8 cellular contexts compared by ENCODE assay signal in the genomic region with DNA sequence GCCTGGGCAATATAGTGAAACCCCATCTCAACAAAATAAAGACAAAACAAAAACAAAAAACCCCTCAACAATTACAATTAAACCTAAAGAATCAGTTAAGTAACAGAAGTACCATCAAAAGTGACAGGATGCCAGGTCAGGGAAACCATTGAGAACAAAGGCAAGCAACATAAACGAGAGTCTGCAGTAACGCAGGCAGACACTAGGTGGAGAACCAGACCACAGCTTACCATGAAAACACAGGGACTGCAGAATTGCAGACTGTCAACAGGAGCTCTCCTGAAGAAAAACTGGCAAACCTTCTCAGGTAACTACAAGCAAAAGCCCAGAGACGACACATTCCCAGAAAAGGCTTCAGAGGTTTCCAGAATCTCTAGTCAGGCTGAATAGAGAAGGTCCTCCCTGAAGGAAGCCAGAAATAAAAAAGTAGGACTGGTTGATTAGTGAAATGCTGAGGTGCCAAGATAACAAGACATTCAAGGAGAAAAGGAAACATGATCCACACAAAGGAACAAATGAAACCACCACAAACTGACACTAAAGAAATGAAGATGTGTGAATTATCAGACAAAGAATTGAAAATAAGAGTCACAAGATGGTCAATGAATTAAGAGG. TPM values are rescaled to one million over a fixed set of nuclear protein-coding genes. Genes with fewer than 3 reads are reported as not detected.
DNase-seq lines count a peak whose midpoint lies in the region; ATAC-seq lines count a peak whose summit lies in the region.

No MANE protein-coding gene starts in this region.

- no peak overlapping the region for H3K4me2 ChIP-seq in trophoblast cell (ENCODE audit: low read length)

- no peak overlapping the region for H2BK5ac ChIP-seq in trophoblast cell (ENCODE audit: low read depth, low read length, poor library complexity)

- H2AK5ac ChIP-seq in trophoblast cell (ENCODE audit: low read length), result no peak overlapping the region

- no peaks in the 10 kb centered on the region for H3K27me3 ChIP-seq in trophoblast cell (ENCODE audit: insufficient read depth, low read length)

- no peak overlapping the region for H3K27ac ChIP-seq in trophoblast cell (ENCODE audit: low read depth, low read length)

- H2BK12ac ChIP-seq in trophoblast cell (ENCODE audit: low read length), result no peak overlapping the region

- H3K79me2 ChIP-seq in trophoblast cell (ENCODE audit: control insufficient read depth, insufficient read depth, low read length, poor library complexity), result peaks cover 8% of the 10 kb centered on the region

- H3K79me1 ChIP-seq in trophoblast cell (ENCODE audit: low read length), result peaks cover 10% of the 10 kb centered on the region

- peaks cover 11% of the 10 kb centered on the region for H3K9me3 ChIP-seq in trophoblast cell (ENCODE audit: insufficient read depth, low read depth, low read length)

- WGBS in trophoblast cell (ENCODE audit: extremely low coverage, insufficient coverage, insufficient read length), result no CpG with 5 or more reads among the region's 3 CpGs

- no peak overlapping the region for H4K91ac ChIP-seq in trophoblast cell (ENCODE audit: low read depth, low read length)

- peaks cover 2% of the 10 kb centered on the region in 2 experiments for H3K36me3 ChIP-seq in trophoblast cell (ENCODE audit: control insufficient read depth in 1 of 2, insufficient read depth in 2 of 2, low read length in 2 of 2)

- H4K8ac ChIP-seq in trophoblast cell (ENCODE audit: low read depth, low read length), result no peak overlapping the region

- no peak overlapping the region for H3K4me3 ChIP-seq in trophoblast cell (ENCODE audit: low read depth, low read length)

- peaks cover 3 to 5% of the 10 kb centered on the region in 2 experiments for H3K4me1 ChIP-seq in trophoblast cell (ENCODE audit: control insufficient read depth in 1 of 2, insufficient read depth in 2 of 2, low read length in 2 of 2)

- no peak overlapping the region for H3K23ac ChIP-seq in trophoblast cell (ENCODE audit: low read length)

- H3K14ac ChIP-seq in trophoblast cell (ENCODE audit: low read length), result no peak overlapping the region

- H2BK120ac ChIP-seq in trophoblast cell (ENCODE audit: insufficient read depth, low read length, poor library complexity), result no peak overlapping the region

- DNase-seq in GF-D8 (lab: John Stamatoyannopoulos, UW), result peak; percentile 58
- peak; percentile 58 for DNase-seq in NCI-H1092 (lab: John Stamatoyannopoulos, UW)
- peak; percentile 20 for DNase-seq in SKM-1 (lab: John Stamatoyannopoulos, UW; ENCODE audit: unreplicated experiment)
- DNase-seq in activated naive CD4-positive, alpha-beta T cell treated with anti-CD3 and anti-CD28 coated beads, Interleukin-2, amount 50 U/mL, for 16 hours, result peak; percentile 66
- peak; percentile 84 for DNase-seq in globus pallidus (ENCODE audit: low spot score)
- peak; percentile 82 to 94 for DNase-seq in trophoblast cell
- DNase-seq in ureter (ENCODE audit: low spot score), result peak; percentile 83

- no peak overlapping the region for H3K9ac ChIP-seq in trophoblast cell (ENCODE audit: low read length)

- H4K12ac ChIP-seq in trophoblast cell (ENCODE audit: low read depth, low read length), result no peak overlapping the region

- H3K4ac ChIP-seq in trophoblast cell (ENCODE audit: low read depth, low read length), result no peak overlapping the region

- no peak overlapping the region for H2AFZ ChIP-seq in trophoblast cell (ENCODE audit: insufficient read depth, low read length, poor library complexity)

- no peak for ATAC-seq in HG03159 (IDR thresholded peaks at IDR 0.05; ENCODE audit: unreplicated experiment)

- H3K18ac ChIP-seq in trophoblast cell (ENCODE audit: low read length), result no peak overlapping the region

RNA-seq across cellular contexts. Expression of gene ZNF665, which starts 2.2 kb away (rescaled TPM):
- 3.2 and 3.7 TPM in 2 replicates for polyA plus RNA-seq in trophoblast cell (2013)
- total RNA-seq in ureter, result 11.7 TPM

RNA-seq across cellular contexts. Expression of gene ZNF347, which starts 36.5 kb away (rescaled TPM):
- polyA plus RNA-seq in trophoblast cell (2013), result 6.7 and 7.0 TPM in 2 replicates
- 24.1 TPM for total RNA-seq in ureter

RNA-seq across cellular contexts. Expression of gene ZNF677, which starts 59.3 kb away (rescaled TPM):
- polyA plus RNA-seq in trophoblast cell (2013), result 20.8 and 21.9 TPM in 2 replicates
- 25.5 TPM for total RNA-seq in ureter

Comparison
In these comparisons a context has a peak if more than half of its experiments do, and no peak if none do; other contexts are left out.
1. DNase-seq: peak in every context shown above with its lines; median percentile 88 in trophoblast cell; 84 in globus pallidus; 83 in ureter; 66 in activated naive CD4-positive, alpha-beta T cell treated with anti-CD3 and anti-CD28 coated beads, Interleukin-2, amount 50 U/mL, for 16 hours; 58 in GF-D8; 58 in NCI-H1092; 20 in SKM-1.